Comparison of ENCODE assay signal across 7 cellular contexts in genomic region chrX:107624893-107625292, GRCh38.
"Had no signal": no experiment of that assay in that cellular context is flagged by ENCODE, and none has a peak within 500 bp of the region (broad histone marks: within the 10 kb centered on the region; RNA-seq: fewer than 3 reads in every experiment).

No MANE protein-coding gene starts in this region.

- ATAC-seq: HepG2 had no signal

- H3K27ac ChIP-seq: HL-60, KMS-11 had no signal

- H3K4me2 ChIP-seq: KMS-11 had no signal

- DNase-seq: IMR-90, KBM-7, KG1 had no signal

- FAIRE-seq: HepG2, HTR-8/SVneo had no signal

- H3K9ac ChIP-seq: KMS-11 had no signal
